Comparison of ENCODE assay signal across 8 cellular contexts in genomic region chrX:154478728-154479622, GRCh38. TPM values are rescaled to one million over a fixed set of nuclear protein-coding genes. Genes with fewer than 3 reads are reported as not detected.
DNase-seq lines count a peak whose midpoint lies in the region; ATAC-seq and TF ChIP-seq lines count a peak whose summit lies in the region.

LAGE3 (minus strand) TSS chrX:154479281; CDS start chrX:154478915, 366 bp downstream.

- H3K4me3 ChIP-seq in colonic mucosa (peak within 1 kb of the TSS; percentile 22), left lung (peak within 1 kb of the TSS; percentile 23 to 43)

- peak within 1 kb of the TSS; percentile 53 for H3K27ac ChIP-seq in colonic mucosa
- peak within 1 kb of the TSS; percentile 69 to 84 for H3K27ac ChIP-seq in left lung

- no peaks in the 10 kb centered on the region for H3K9me3 Mint-ChIP-seq in activated CD4-positive, alpha-beta T cell treated with anti-CD3 and anti-CD28 coated beads, Interleukin-2, amount 10 ng/mL, durations not matched to agents 24 days and 14 days

- TF ChIP-seq CTCF in colonic mucosa (IDR thresholded peaks at IDR 0.05) (no peak), left lung (IDR thresholded peaks at IDR 0.05) (no peak)

- H3K36me3 ChIP-seq in colonic mucosa (no peaks in the 10 kb centered on the region), left lung (peaks cover 0 to 6% of the 10 kb centered on the region in 2 donors)

- H3K36me3 Mint-ChIP-seq in activated CD4-positive, alpha-beta T cell treated with anti-CD3 and anti-CD28 coated beads, Interleukin-2, amount 10 ng/mL, durations not matched to agents 24 days and 14 days (ENCODE audit: low read depth) = peaks cover 8% of the 10 kb centered on the region

- H3K9ac ChIP-seq in colonic mucosa (ENCODE audit: low read depth in 2 of 2, low read length in 2 of 2) = peak within 1 kb of the TSS; percentile 44 to 56

- intact Hi-C loops in activated CD4-positive, alpha-beta T cell treated with anti-CD3 and anti-CD28 coated beads, Interleukin-2, amount 10 ng/mL, durations not matched to agents 24 days and 14 days (cut with micrococcal nuclease) = loop anchor here (1.0 to 5.0 kb wide), 7 partner anchors 11 to 102 kb away; partner anchors contain the start of genes EMD, FAM3A, FAM50A and IKBKG
- intact Hi-C loops in colonic mucosa (cut with DNase I) (no loop called here), left lung (cut with DNase I) (no loop called here)

- peaks cover 20% of the 10 kb centered on the region for H3K4me1 Mint-ChIP-seq in activated CD4-positive, alpha-beta T cell treated with anti-CD3 and anti-CD28 coated beads, Interleukin-2, amount 10 ng/mL, durations not matched to agents 24 days and 14 days

- H3K27ac Mint-ChIP-seq in activated CD4-positive, alpha-beta T cell treated with anti-CD3 and anti-CD28 coated beads, Interleukin-2, amount 10 ng/mL, durations not matched to agents 24 days and 14 days = peak within 1 kb of the TSS; percentile 93

- no peaks in the 10 kb centered on the region for H3K9me3 ChIP-seq in colonic mucosa
- no peaks in the 10 kb centered on the region for H3K9me3 ChIP-seq in left lung

- H3K4me1 ChIP-seq in colonic mucosa (no peaks in the 10 kb centered on the region), left lung (peaks cover 0 to 10% of the 10 kb centered on the region in 2 donors)

- peak within 1 kb of the TSS; percentile 96 for H3K4me3 Mint-ChIP-seq in activated CD4-positive, alpha-beta T cell treated with anti-CD3 and anti-CD28 coated beads, Interleukin-2, amount 10 ng/mL, durations not matched to agents 24 days and 14 days

- ATAC-seq in HG03439 (IDR thresholded peaks at IDR 0.05; ENCODE audit: unreplicated experiment) (peak; percentile 85), left lung (peak; percentile 98)

- H3K27me3 ChIP-seq in colonic mucosa (no peaks in the 10 kb centered on the region), left lung (no peaks in the 10 kb centered on the region)

- no peaks in the 10 kb centered on the region for H3K27me3 Mint-ChIP-seq in activated CD4-positive, alpha-beta T cell treated with anti-CD3 and anti-CD28 coated beads, Interleukin-2, amount 10 ng/mL, durations not matched to agents 24 days and 14 days

- DNase-seq in Ammon's horn (ENCODE audit: low spot score) (peak; percentile 94), GM19238 (ENCODE audit: insufficient read length, low spot score) (peak; percentile 92), NCI-H510A treated with DMSO at 0.1 percent for 48 hours (lab: John Stamatoyannopoulos, UW) (peak; percentile 67), colonic mucosa (peak; percentile 96), left lung (peak; percentile 95 to 97)
- peak; percentile 99 for DNase-seq in activated CD4-positive, alpha-beta T cell treated with anti-CD3 and anti-CD28 coated beads, Interleukin-2, amount 10 ng/mL, durations not matched to agents 24 days and 14 days
- peak; percentile 87 for DNase-seq in stimulated activated CD4-positive, alpha-beta T cell treated with anti-CD3 and anti-CD28 coated beads, Interleukin-2, amount 100 ng/mL, for 4 hours (ENCODE audit: low read depth)

RNA-seq across cellular contexts. Expression of gene LAGE3, which starts in this region (rescaled TPM):
- 53.0 and 53.1 TPM in 2 replicates for total RNA-seq in activated CD4-positive, alpha-beta T cell treated with anti-CD3 and anti-CD28 coated beads, Interleukin-2, amount 10 ng/mL, durations not matched to agents 24 days and 14 days
- total RNA-seq in colonic mucosa (10 to 100 TPM; 10.0 to 35.3 TPM), left lung (10 to 100 TPM; 20.9 to 21.0 TPM)

Comparison
In these comparisons a context has a peak if more than half of its experiments do, and no peak if none do; other contexts are left out.
1. Peak in every context shown above with its lines: DNase-seq, ATAC-seq, H3K4me3 ChIP-seq and H3K27ac ChIP-seq.